Comparison of ENCODE assay signal across 28 cellular contexts in genomic region chr20:63359164-63359934, GRCh38. TPM values are rescaled to one million over a fixed set of nuclear protein-coding genes. Genes with fewer than 3 reads are reported as not detected.
"Had no signal": no experiment of that assay in that cellular context is flagged by ENCODE, and none has a peak within 500 bp of the region (broad histone marks: within the 10 kb centered on the region; RNA-seq: fewer than 3 reads in every experiment).

No MANE protein-coding gene starts in this region.

- H3K9me3 Mint-ChIP-seq: activated B cell treated with CpG ODN at 0.5 μM for 24 hours; activated CD8-positive, alpha-beta T cell treated with anti-CD3 and anti-CD28 coated beads for 36 hours; activated naive CD4-positive, alpha-beta T cell treated with anti-CD3 and anti-CD28 coated beads, Interleukin-2, amount 50 U/mL, for 72 hours; activated T-cell treated with anti-CD3 and anti-CD28 coated beads, Interleukin-2, amount 50 U/mL, for 4 hours; activated T-helper 2 cell treated with anti-CD3 and anti-CD28 coated beads, Interferon-gamma antibody, Interleukin-2, Interleukin-4, amounts not matched to agents 10 μg/mL and 5 μg/mL and 100 μg/mL, durations not matched to agents 14 hours and 24 hours and 36 hours; immature natural killer cell; nephron had no signal

- H3K36me3 ChIP-seq: colonic mucosa, esophagus squamous epithelium, left lung, ovary, spleen, tibial nerve had no signal

- DNase-seq: activated B cell treated with CpG ODN at 0.5 μM for 24 hours; activated CD4-positive, alpha-beta T cell treated with anti-CD3 and anti-CD28 coated beads, Interleukin-2, amount 50 U/mL, for 1 hour; activated CD8-positive, alpha-beta T cell treated with anti-CD3 and anti-CD28 coated beads for 36 hours; activated naive CD4-positive, alpha-beta T cell; activated T-cell treated with anti-CD3 and anti-CD28 coated beads, Interleukin-2, amount 50 U/mL, for 4 hours; cerebellar nuclear complex; colonic mucosa; effector CD8-positive, alpha-beta T cell; esophagus squamous epithelium; immature natural killer cell; mammary epithelial cell; ovary; psoas muscle; spleen; stimulated activated naive CD4-positive, alpha-beta T cell treated with Interleukin-2 at 50 U/mL for 16 hours; T-helper 2 cell had no signal

- H3K4me3 Mint-ChIP-seq: activated B cell treated with CpG ODN at 0.5 μM for 24 hours; activated CD8-positive, alpha-beta T cell treated with anti-CD3 and anti-CD28 coated beads for 36 hours; activated T-cell treated with anti-CD3 and anti-CD28 coated beads, Interleukin-2, amount 50 U/mL, for 4 hours; immature natural killer cell had no signal

- H3K79me2 ChIP-seq: hepatocyte had no signal

- H3K27ac ChIP-seq: colonic mucosa, epithelial cell of prostate, esophagus squamous epithelium, hepatocyte, left lung, ovary, psoas muscle, spleen, tibial nerve had no signal

- H3K36me3 Mint-ChIP-seq: activated naive CD4-positive, alpha-beta T cell treated with anti-CD3 and anti-CD28 coated beads, Interleukin-2, amount 50 U/mL, for 72 hours; immature natural killer cell had no signal

- H3K9me3 ChIP-seq: colonic mucosa, esophagus squamous epithelium, left lung, ovary, psoas muscle, spleen, tibial nerve had no signal

- H2AFZ ChIP-seq: hepatocyte had no signal

- H3K4me1 ChIP-seq: colonic mucosa, left lung, psoas muscle had no signal

- FAIRE-seq: endometrium, frontal cortex had no signal

- ATAC-seq: activated CD8-positive, alpha-beta T cell treated with anti-CD3 and anti-CD28 coated beads for 36 hours; activated naive CD4-positive, alpha-beta T cell treated with anti-CD3 and anti-CD28 coated beads, Interleukin-2, amount 50 U/mL, for 72 hours; activated T-cell treated with anti-CD3 and anti-CD28 coated beads, Interleukin-2, amount 50 U/mL, for 4 hours; left lung; psoas muscle had no signal

- H3K27me3 ChIP-seq: ovary had no signal

- H3K27ac Mint-ChIP-seq: activated B cell treated with CpG ODN at 0.5 μM for 24 hours; activated CD8-positive, alpha-beta T cell treated with anti-CD3 and anti-CD28 coated beads for 36 hours; activated naive CD4-positive, alpha-beta T cell treated with anti-CD3 and anti-CD28 coated beads, Interleukin-2, amount 50 U/mL, for 72 hours; activated T-helper 2 cell treated with anti-CD3 and anti-CD28 coated beads, Interferon-gamma antibody, Interleukin-2, Interleukin-4, amounts not matched to agents 10 μg/mL and 5 μg/mL and 100 μg/mL, durations not matched to agents 14 hours and 24 hours and 36 hours; immature natural killer cell; nephron had no signal

- H3K4me2 ChIP-seq: hepatocyte had no signal

- H3K4me3 ChIP-seq: colonic mucosa, esophagus squamous epithelium, hepatocyte, left lung, ovary, psoas muscle, tibial nerve had no signal

RNA-seq across cellular contexts. Expression of gene CHRNA4, which starts 1.8 kb away (rescaled TPM):
- total RNA-seq: activated B cell treated with CpG ODN at 0.5 μM for 24 hours; activated CD8-positive, alpha-beta T cell treated with anti-CD3 and anti-CD28 coated beads for 36 hours; activated naive CD4-positive, alpha-beta T cell treated with anti-CD3 and anti-CD28 coated beads, Interleukin-2, amount 50 U/mL, for 72 hours; activated T-cell treated with anti-CD3 and anti-CD28 coated beads, Interleukin-2, amount 50 U/mL, for 4 hours; activated T-helper 2 cell treated with anti-CD3 and anti-CD28 coated beads, Interferon-gamma antibody, Interleukin-2, Interleukin-4, amounts not matched to agents 10 μg/mL and 5 μg/mL and 100 μg/mL, durations not matched to agents 14 hours and 24 hours and 36 hours; esophagus squamous epithelium; hepatocyte; kidney epithelial cell; left lung; mammary epithelial cell; mucosa of gallbladder had no signal
- polyA plus RNA-seq: immature natural killer cell, mammary epithelial cell, urinary bladder had no signal
